Comparison of ENCODE assay signal across 1 cellular context in the genomic region with DNA sequence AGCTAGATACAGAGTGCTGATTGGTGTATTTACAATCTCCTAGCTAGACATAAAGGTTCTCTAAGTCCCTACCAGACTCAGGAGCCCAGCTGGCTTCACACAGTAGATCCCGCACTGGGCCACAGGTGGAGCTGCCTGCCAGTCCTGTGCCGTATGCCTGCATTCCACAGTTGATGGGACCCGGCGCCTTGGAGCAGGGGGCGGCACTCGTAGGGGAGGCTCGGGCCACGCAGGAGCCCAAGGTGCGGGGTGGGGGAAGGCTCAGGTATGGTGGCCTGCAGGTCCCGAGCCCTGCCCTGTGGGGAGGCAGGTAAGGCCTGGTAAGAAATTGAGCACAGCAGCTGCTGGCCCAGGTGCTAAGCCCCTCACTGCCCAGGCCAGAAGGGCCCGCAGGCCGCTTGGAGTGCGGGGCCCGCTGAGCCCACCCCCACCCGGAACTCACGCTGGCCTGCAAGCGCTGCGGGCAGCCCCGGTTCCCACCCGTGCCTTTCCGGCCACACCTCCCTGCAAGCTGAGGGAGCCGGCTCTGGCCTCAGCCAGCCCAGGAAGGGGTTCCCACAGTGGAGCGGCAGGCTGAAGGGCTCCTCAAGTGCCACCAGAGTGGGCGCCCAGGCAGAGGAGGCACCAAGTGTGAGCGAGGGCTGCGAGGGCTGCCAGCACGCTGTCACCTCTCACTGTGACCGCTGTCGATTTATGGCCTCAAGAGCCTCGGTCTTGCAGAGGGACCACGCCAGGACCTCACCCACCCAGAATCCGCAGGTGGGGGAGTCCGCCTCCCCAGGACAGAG.
TF ChIP-seq lines count a peak whose summit lies in the region.

No MANE protein-coding gene starts in this region.

TF ChIP-seq in HepG2, 621 proteins besides CTCF, POLR2A, EP300 and RAD21 (continued from another document):
- no peak for TF ChIP-seq AGO1 (IDR thresholded peaks at IDR 0.05; ENCODE audit: low read depth, low read length, poor library complexity, severe bottlenecking)
- TF ChIP-seq KDM2A (CRISPR knock-in tag; IDR thresholded peaks at IDR 0.05; ENCODE audit: borderline replicate concordance, low read depth) = no peak
- no peak for TF ChIP-seq ZSCAN22 (CRISPR knock-in tag; IDR thresholded peaks at IDR 0.05)
- no peak for TF ChIP-seq ZNF816 (CRISPR knock-in tag; IDR thresholded peaks at IDR 0.05; ENCODE audit: borderline replicate concordance)
- no peak for TF ChIP-seq ZNF205 (CRISPR knock-in tag; IDR thresholded peaks at IDR 0.05)
- TF ChIP-seq KMT2A (CRISPR knock-in tag; IDR thresholded peaks at IDR 0.05) = no peak
- no peak for TF ChIP-seq MNT (IDR thresholded peaks at IDR 0.05)
- no peak for TF ChIP-seq SP5 (CRISPR knock-in tag; IDR thresholded peaks at IDR 0.05; ENCODE audit: borderline replicate concordance, low read depth)
- no peak for TF ChIP-seq REXO4 (CRISPR knock-in tag; IDR thresholded peaks at IDR 0.05; ENCODE audit: borderline replicate concordance)
- no peak for TF ChIP-seq TRIM24 (CRISPR knock-in tag; IDR thresholded peaks at IDR 0.05)
TF ChIP-seq in HepG2: peak in this region for 0.
